In genomic region chr15:22240403-22240802, GRCh38 we compare ENCODE assay signal across 31 cellular contexts.
"Had no signal": no experiment of that assay in that cellular context is flagged by ENCODE, and none has a peak within 500 bp of the region (broad histone marks: within the 10 kb centered on the region; RNA-seq: fewer than 3 reads in every experiment).

No MANE protein-coding gene starts in this region.

- FAIRE-seq: keratinocyte had no signal

- H2AFZ ChIP-seq: neural progenitor cell had no signal

- DNase-seq: kidney glomerular epithelial cell; left cardiac atrium; left ventricle myocardium superior; lower lobe of right lung; mammary epithelial cell; mesenchymal stem cell; naive B cell; natural killer cell; nephron progenitor cell; occipital lobe; ovary; retina; right cardiac atrium; stimulated activated CD4-positive, alpha-beta T cell treated with anti-CD3 and anti-CD28 coated beads, Interleukin-12 subunit alpha, Interleukin-12 subunit beta, amount 100 ng/mL, for 4 hours; stimulated activated CD4-positive, alpha-beta T cell treated with anti-CD3 and anti-CD28 coated beads, Interleukin-15, amount 100 ng/mL, for 24 hours; stimulated activated CD4-positive, alpha-beta T cell treated with anti-CD3 and anti-CD28 coated beads, Interleukin-2, amount 100 ng/mL, for 24 hours; stimulated activated CD4-positive, alpha-beta T cell treated with anti-CD3 and anti-CD28 coated beads, Interleukin-4, amount 100 ng/mL, for 1 hour; stimulated activated naive B cell treated with anti-CD40 and anti-IgM and Interleukin-4, amounts not matched to agents 10 μg/mL and 1 μg/mL and 100 μg/mL, for 72 hours; stimulated activated naive CD8-positive, alpha-beta T cell treated with anti-CD3 and anti-CD28 coated beads, Interleukin-15, Interleukin-2, amounts not matched to agents 100 U/mL and 50 U/mL, for 24 hours; stomach; testis; thyroid gland; transverse colon had no signal

- H3K36me3 ChIP-seq: lower lobe of right lung, neural progenitor cell, neutrophil, ovary, stomach, thyroid gland, transverse colon, upper lobe of left lung, vagina had no signal

- H3K27ac ChIP-seq: lower lobe of right lung, neural progenitor cell, neutrophil, ovary, stomach, testis, thyroid gland, transverse colon, upper lobe of left lung, vagina had no signal

- H3K9ac ChIP-seq: neural progenitor cell had no signal

- H3K9me3 ChIP-seq: lower lobe of right lung, neutrophil, ovary, stomach, testis, thyroid gland, transverse colon, upper lobe of left lung, vagina had no signal

- H3K4me2 ChIP-seq: neural progenitor cell had no signal

- H3K27me3 ChIP-seq: neural progenitor cell, neutrophil, ovary, testis, thyroid gland, transverse colon, upper lobe of left lung, vagina had no signal

- H3K4me1 ChIP-seq: lower lobe of right lung, neural progenitor cell, stomach, testis, thyroid gland, transverse colon, upper lobe of left lung, vagina had no signal

- H3K4me3 ChIP-seq: lower lobe of right lung, neural progenitor cell, ovary, skin epidermis, stomach, testis, thyroid gland, transverse colon, upper lobe of left lung, vagina had no signal

- ATAC-seq: left cardiac atrium; left lobe of liver; left ventricle myocardium superior; right cardiac atrium; sciatic nerve; stimulated activated naive B cell treated with anti-CD40 and anti-IgM and Interleukin-4, amounts not matched to agents 10 μg/mL and 1 μg/mL and 100 μg/mL, for 72 hours; stimulated activated naive CD8-positive, alpha-beta T cell treated with anti-CD3 and anti-CD28 coated beads, Interleukin-15, Interleukin-2, amounts not matched to agents 100 U/mL and 50 U/mL, for 24 hours had no signal
